11 cellular contexts compared by ENCODE assay signal in the genomic region with DNA sequence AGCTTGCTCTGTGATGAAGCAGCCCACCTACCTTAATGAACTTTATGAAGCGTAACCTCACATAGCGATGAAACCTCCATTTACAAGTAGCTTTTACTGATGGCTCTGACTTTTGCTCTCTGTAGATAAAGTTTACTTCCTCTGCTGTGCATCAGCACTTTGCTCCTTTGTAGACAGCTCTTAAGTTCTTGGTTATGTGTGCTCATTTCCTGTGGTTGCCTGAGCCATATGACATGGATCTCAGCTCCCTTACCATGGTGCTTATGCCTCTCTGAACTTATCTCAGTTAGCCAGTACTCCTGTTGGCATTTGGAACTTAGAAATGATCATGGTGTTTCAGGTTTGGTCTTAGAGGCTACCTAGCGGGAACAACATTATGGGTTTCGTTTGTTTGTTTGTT. TPM values are rescaled to one million over a fixed set of nuclear protein-coding genes. Genes with fewer than 3 reads are reported as not detected.
DNase-seq lines count a peak whose midpoint lies in the region; ATAC-seq and TF ChIP-seq lines count a peak whose summit lies in the region.
"Had no signal": no experiment of that assay in that cellular context is flagged by ENCODE, and none has a peak within 500 bp of the region (broad histone marks: within the 10 kb centered on the region; RNA-seq: fewer than 3 reads in every experiment).

No MANE protein-coding gene starts in this region.

- peak overlapping the region in 1 of 10 donors; percentile 28 for H3K4me3 Mint-ChIP-seq in naive thymus-derived CD8-positive, alpha-beta T cell

- H3K9me3 Mint-ChIP-seq in naive thymus-derived CD8-positive, alpha-beta T cell = no peaks in the 10 kb centered on the region

- H3K27me3 Mint-ChIP-seq in naive thymus-derived CD8-positive, alpha-beta T cell = no peaks in the 10 kb centered on the region

- DNase-seq in HL-60 (ENCODE audit: low read depth in 1 of 2, low spot score in 1 of 2) (peak in 1 of 2 experiments; percentile 77), NOMO-1 (lab: John Stamatoyannopoulos, UW; ENCODE audit: unreplicated experiment in 2 of 2) (peak; percentile 84 to 96), amniotic epithelial cell (ENCODE audit: low read depth) (peak; percentile 8), NCI-H1092 treated with DMSO at 0.1 percent for 48 hours (lab: John Stamatoyannopoulos, UW) (no peak)
- no peak for DNase-seq in naive thymus-derived CD8-positive, alpha-beta T cell
- no peak for DNase-seq in activated CD4-positive, CD25-positive, alpha-beta regulatory T cell (lab: John Stamatoyannopoulos, UW)
- DNase-seq in stimulated activated CD4-positive, alpha-beta T cell treated with anti-CD3 and anti-CD28 coated beads, Interleukin-15, amount 100 ng/mL, for 24 hours = no peak
- DNase-seq: activated T-cell treated with anti-CD3 and anti-CD28 coated beads, Interleukin-2, amount 50 U/mL, for 48 hours; kidney; NCI-H526; thyroid gland had no signal

- H3K36me3 Mint-ChIP-seq in naive thymus-derived CD8-positive, alpha-beta T cell = peaks cover 11 to 94% (median 44%) of the 10 kb centered on the region in 3 donors

- no peak overlapping the region for H3K4me3 ChIP-seq in HL-60 (replicated peaks; ENCODE audit: insufficient read depth, low read length)
- H3K4me3 ChIP-seq: thyroid gland had no signal

- POLR2A ChIA-PET in naive thymus-derived CD8-positive, alpha-beta T cell (lab: Charles Lee) = interaction anchor here (1.1 kb wide), 1 partner anchor 8 kb away, joined by 3 read pairs; a partner anchor contains a TSS

- H3K27ac Mint-ChIP-seq in naive thymus-derived CD8-positive, alpha-beta T cell = peak overlapping the region in 3 of 10 donors; percentile 71 to 86 (median 74)

- peak; percentile 35 to 53 for ATAC-seq in naive thymus-derived CD8-positive, alpha-beta T cell

- TF ChIP-seq CTCF in HL-60 (IDR thresholded peaks at IDR 0.05; ENCODE audit: insufficient read depth, low read length) = no peak

- peaks cover 9 to 40% (median 21%) of the 10 kb centered on the region in 4 donors for H3K4me1 Mint-ChIP-seq in naive thymus-derived CD8-positive, alpha-beta T cell

- H3K27ac ChIP-seq in HL-60 (replicated peaks) = peak overlapping the region; percentile 93
- H3K27ac ChIP-seq: thyroid gland had no signal

- no peaks in the 10 kb centered on the region for H3K27me3 ChIP-seq in HL-60 (ENCODE audit: insufficient read depth, poor library complexity, severe bottlenecking)
- H3K27me3 ChIP-seq: thyroid gland had no signal

RNA-seq across cellular contexts. Expression of a gene that starts 7.8 kb away (rescaled TPM):
- total RNA-seq in naive thymus-derived CD8-positive, alpha-beta T cell = 10 to 100 TPM; 28.8 to 30.3 TPM
- 10 to 100 TPM; 41.0 to 56.0 (median 52.2) TPM for polyA plus RNA-seq in naive thymus-derived CD8-positive, alpha-beta T cell

Comparison
In these comparisons a context has a peak if more than half of its experiments do, and no peak if none do; other contexts are left out.
1. DNase-seq: peak in NOMO-1 (2 of 2) and amniotic epithelial cell (single experiment); none in naive thymus-derived CD8-positive, alpha-beta T cell (0 of 10), activated CD4-positive, CD25-positive, alpha-beta regulatory T cell (0 of 4), stimulated activated CD4-positive, alpha-beta T cell treated with anti-CD3 and anti-CD28 coated beads, Interleukin-15, amount 100 ng/mL, for 24 hours (single experiment) and NCI-H1092 treated with DMSO at 0.1 percent for 48 hours (single experiment).